Comparison of ENCODE assay signal across 1 cellular context in genomic region chr18:31274915-31275314, GRCh38.
TF ChIP-seq lines count a peak whose summit lies in the region.

No MANE protein-coding gene starts in this region.

TF ChIP-seq in HCT116, 20 proteins besides CTCF, POLR2A, EP300 and RAD21 (continued from another document):
- TF ChIP-seq CBX3 (IDR thresholded peaks at IDR 0.05; ENCODE audit: low read depth) = peak; percentile 67; the same call in 1 of the 2 replicates
- no peak for TF ChIP-seq SRF (IDR thresholded peaks at IDR 0.05; ENCODE audit: low read depth)
- TF ChIP-seq CEBPB (IDR thresholded peaks at IDR 0.05; ENCODE audit: low read depth) = peak; percentile 64
- no peak for TF ChIP-seq ZFX (IDR thresholded peaks at IDR 0.05)
- TF ChIP-seq SP1 (IDR thresholded peaks at IDR 0.05; ENCODE audit: low read depth) = peak; percentile 84
- no peak for TF ChIP-seq ZNF274 (IDR thresholded peaks at IDR 0.05; ENCODE audit: low read depth, low read length)
- no peak for TF ChIP-seq ATF3 (IDR thresholded peaks at IDR 0.05)
